In the genomic region with DNA sequence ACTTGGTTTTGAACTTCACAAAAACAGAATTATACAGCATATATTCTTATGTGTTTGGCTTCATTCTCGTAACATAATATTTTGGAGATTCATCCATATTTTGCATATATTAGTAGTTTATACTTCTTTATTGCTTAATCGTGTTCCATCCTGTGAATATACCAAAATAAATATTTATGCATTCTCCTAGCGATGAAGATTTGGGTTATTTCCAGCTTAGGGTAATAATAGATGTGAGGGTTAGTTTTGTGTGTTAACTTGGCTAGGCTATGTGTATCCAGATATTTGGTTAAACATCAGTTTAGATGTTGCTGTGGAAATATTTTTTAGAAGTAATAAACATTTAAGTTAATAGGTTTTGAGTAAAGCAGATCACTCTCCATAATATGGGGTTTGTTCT, we compare ENCODE assay signal across 24 cellular contexts. TPM values are rescaled to one million over a fixed set of nuclear protein-coding genes. Genes with fewer than 3 reads are reported as not detected.
DNase-seq lines count a peak whose midpoint lies in the region; ATAC-seq, FAIRE-seq and TF ChIP-seq lines count a peak whose summit lies in the region.
"Had no signal": no experiment of that assay in that cellular context is flagged by ENCODE, and none has a peak within 500 bp of the region (broad histone marks: within the 10 kb centered on the region; RNA-seq: fewer than 3 reads in every experiment).

No MANE protein-coding gene starts in this region.

- H3K9me3 ChIP-seq in adrenal gland (replicated peaks in 1 of 3) (no peaks in the 10 kb centered on the region), gastrocnemius medialis (no peaks in the 10 kb centered on the region)
- H3K9me3 ChIP-seq: left lung had no signal

- H3K36me3 ChIP-seq in adrenal gland (replicated peaks in 1 of 2) (no peaks in the 10 kb centered on the region), gastrocnemius medialis (no peaks in the 10 kb centered on the region)
- H3K36me3 ChIP-seq: left lung had no signal

- no peak overlapping the region for H3K4me3 Mint-ChIP-seq in Calu3 (ENCODE audit: low read depth, unreplicated experiment)
- H3K4me3 Mint-ChIP-seq: activated B cell treated with CpG ODN at 0.5 μM for 24 hours; activated T-cell treated with anti-CD3 and anti-CD28 coated beads, Interleukin-2, amount 50 U/mL, for 4 hours; brain; CD4-positive, CD25-positive, alpha-beta regulatory T cell; IgD-negative memory B cell had no signal

- H3K4me1 Mint-ChIP-seq in Calu3 (ENCODE audit: low read depth, unreplicated experiment) = peaks cover 21% of the 10 kb centered on the region
- H3K4me1 Mint-ChIP-seq: CD4-positive, CD25-positive, alpha-beta regulatory T cell had no signal

- no peak for TF ChIP-seq CTCF in 22Rv1 (IDR thresholded peaks at IDR 0.05)
- TF ChIP-seq CTCF in adrenal gland (IDR thresholded peaks at IDR 0.05) = no peak
- no peak for TF ChIP-seq CTCF in gastrocnemius medialis (IDR thresholded peaks at IDR 0.05 in 4 of 5, conservative IDR thresholded peaks at IDR 0.05 in 1 of 5)
- no peak for TF ChIP-seq CTCF in Calu3 (IDR thresholded peaks at IDR 0.05; ENCODE audit: unreplicated experiment)

- CTCF ChIA-PET in Calu3 (lab: Charles Lee) = no interaction called here

- WGBS in adrenal gland, 4 donors = 68 to 75% (median 75%) methylated on average over 3 of the region's 3 CpGs

- DNase-seq in adrenal gland (no peak), gastrocnemius medialis (no peak), germinal center (ENCODE audit: low spot score) (no peak), NCI-H1105 (lab: John Stamatoyannopoulos, UW) (no peak), Calu3 (no peak), RCC 7860 (ENCODE audit: low spot score) (no peak)
- DNase-seq: activated B cell treated with CpG ODN at 0.5 μM for 24 hours; activated naive CD4-positive, alpha-beta T cell treated with anti-CD3 and anti-CD28 coated beads, Interleukin-2, amount 50 U/mL, for 16 hours; activated T-cell treated with anti-CD3 and anti-CD28 coated beads, Interleukin-2, amount 50 U/mL, for 4 hours; CD4-positive, CD25-positive, alpha-beta regulatory T cell; dermis blood vessel endothelial cell; left lung; MM.1S; stimulated activated CD4-positive, alpha-beta T cell treated with anti-CD3 and anti-CD28 coated beads, Interleukin-2, amount 100 ng/mL, for 24 hours; stimulated activated naive CD8-positive, alpha-beta T cell treated with anti-CD3 and anti-CD28 coated beads, Interleukin-15, Interleukin-2, amounts not matched to agents 100 U/mL and 50 U/mL, for 24 hours had no signal

- intact Hi-C loops in adrenal gland (cut with DNase I) (loop anchor here in 1 of 2 donors (5.0 kb wide), 1 partner anchor 50 kb away; the partner anchor contains the start of gene PDK4), gastrocnemius medialis (cut with DNase I; ENCODE audit: low total_unique reads) (no loop called here), Calu3 (cut with micrococcal nuclease; ENCODE audit: unreplicated experiment) (loop anchor here (5.0 kb wide), 1 partner anchor 40 kb away; no protein-coding TSS in a partner anchor)

- in situ Hi-C loops in gastrocnemius medialis (cut with MboI; ENCODE audit: low sequenced_read_pairs in 4 of 4) = loop anchor here in 1 of 4 donors (10.0 kb wide), 1 partner anchor 47 kb away; the partner anchor contains the start of gene PDK4

- H3K9me3 Mint-ChIP-seq in Calu3 (ENCODE audit: low read depth, unreplicated experiment) = no peaks in the 10 kb centered on the region
- H3K9me3 Mint-ChIP-seq: activated B cell treated with CpG ODN at 0.5 μM for 24 hours; activated T-cell treated with anti-CD3 and anti-CD28 coated beads, Interleukin-2, amount 50 U/mL, for 4 hours; brain; IgD-negative memory B cell had no signal

- ATAC-seq in gastrocnemius medialis = no peak
- ATAC-seq: activated T-cell treated with anti-CD3 and anti-CD28 coated beads, Interleukin-2, amount 50 U/mL, for 4 hours; GM12878; left lung; PC-3; stimulated activated naive CD8-positive, alpha-beta T cell treated with anti-CD3 and anti-CD28 coated beads, Interleukin-15, Interleukin-2, amounts not matched to agents 100 U/mL and 50 U/mL, for 24 hours had no signal

- no peak overlapping the region for H3K27ac Mint-ChIP-seq in Calu3 (ENCODE audit: unreplicated experiment)
- H3K27ac Mint-ChIP-seq: activated B cell treated with CpG ODN at 0.5 μM for 24 hours; brain; CD4-positive, CD25-positive, alpha-beta regulatory T cell; IgD-negative memory B cell had no signal

- H3K27me3 Mint-ChIP-seq in Calu3 (ENCODE audit: unreplicated experiment) = no peaks in the 10 kb centered on the region
- H3K27me3 Mint-ChIP-seq: brain had no signal

- TF ChIP-seq POLR2A in adrenal gland (IDR thresholded peaks at IDR 0.05) (no peak), gastrocnemius medialis (IDR thresholded peaks at IDR 0.05) (no peak)

- BruUV-seq in Calu3 (replicated peaks; lab: Mats Ljungman, UMichigan) = no TSS peak

- H3K4me1 ChIP-seq in adrenal gland (replicated peaks in 1 of 2) = peaks cover 55 to 78% of the 10 kb centered on the region in 2 donors
- H3K4me1 ChIP-seq in gastrocnemius medialis = peaks cover 67 to 68% of the 10 kb centered on the region in 2 donors

- H3K4me3 ChIP-seq in adrenal gland (no peak overlapping the region), gastrocnemius medialis (no peak overlapping the region)
- H3K4me3 ChIP-seq: GM12878, left lung, SK-N-MC had no signal

- peaks cover 14% of the 10 kb centered on the region for H3K36me3 Mint-ChIP-seq in Calu3 (ENCODE audit: insufficient read depth, unreplicated experiment)
- H3K36me3 Mint-ChIP-seq: brain; CD4-positive, CD25-positive, alpha-beta regulatory T cell; IgD-negative memory B cell had no signal

- FAIRE-seq in RCC 7860 (lab: Jason Lieb, UNC) = no peak
- FAIRE-seq: GM12878 had no signal

- H3K27me3 ChIP-seq in adrenal gland (no peaks in the 10 kb centered on the region), layer of hippocampus (ENCODE audit: control insufficient read depth, insufficient read depth, low read length) (no peaks in the 10 kb centered on the region), gastrocnemius medialis (no peaks in the 10 kb centered on the region)
- H3K27me3 ChIP-seq: left lung had no signal

- H3K27ac ChIP-seq in 22Rv1 = peak overlapping the region; percentile 97
- H3K27ac ChIP-seq in adrenal gland = peak overlapping the region in 4 of 5 donors; percentile 23 to 94 (median 86)
- H3K27ac ChIP-seq in layer of hippocampus (ENCODE audit: low read depth, low read length) = peak overlapping the region; percentile 30
- peak overlapping the region; percentile 92 to 100 (median 94) for H3K27ac ChIP-seq in gastrocnemius medialis
- H3K27ac ChIP-seq: epithelial cell of prostate, SK-N-MC had no signal

RNA-seq across cellular contexts. Expression of gene PDK4, which starts 49.0 kb away (rescaled TPM):
- total RNA-seq in adrenal gland (100 to 1,000 TPM; 211 to 690 (median 445) TPM), gastrocnemius medialis (1,000 to 10,000 TPM; 2,371 to 5,827 (median 4,654) TPM), Calu3 (2022) (6.5 and 7.1 TPM in 2 replicates)
- polyA plus RNA-seq in adrenal gland = 100 to 1,000 TPM in 1 of 3 donors, 10 to 100 TPM in 2; 79.4 to 323 (median 82.0) TPM
- total RNA-seq: CD4-positive, CD25-positive, alpha-beta regulatory T cell; T-helper 2 cell treated with Interferon-gamma antibody and Interleukin-4, amounts not matched to agents 100 ng/mL and 5 ng/mL, for 36 hours had no signal
- polyA plus RNA-seq: CD4-positive, CD25-positive, alpha-beta regulatory T cell; IgD-negative memory B cell had no signal

Comparison
In these comparisons a context has a peak if more than half of its experiments do, and no peak if none do; other contexts are left out.
1. H3K27ac ChIP-seq: peak in every context shown above with its lines; median percentile 97 in 22Rv1; 94 in gastrocnemius medialis; 86 in adrenal gland; 30 in layer of hippocampus.
2. RNA of gene PDK4, which starts 49.0 kb away (total RNA-seq): 2,371 to 5,827 TPM in gastrocnemius medialis and 211 to 690 TPM in adrenal gland; 6.5 to 7.1 TPM in Calu3; every median in the first group is over 10 times any median in the second.